In genomic region chr2:169782513-169782912, GRCh38 we compare ENCODE assay signal across 31 cellular contexts.
"Had no signal": no experiment of that assay in that cellular context is flagged by ENCODE, and none has a peak within 500 bp of the region (broad histone marks: within the 10 kb centered on the region; RNA-seq: fewer than 3 reads in every experiment).

No MANE protein-coding gene starts in this region.

- H3K36me3 ChIP-seq: gastroesophageal sphincter, right atrium auricular region, stomach, thyroid gland, upper lobe of left lung had no signal

- H3K27ac ChIP-seq: gastroesophageal sphincter, hepatocyte, parathyroid adenoma, psoas muscle, right atrium auricular region, stomach, thyroid gland, upper lobe of left lung had no signal

- H3K27ac Mint-ChIP-seq: activated CD4-positive, alpha-beta T cell treated with anti-CD3 and anti-CD28 coated beads for 36 hours; activated naive CD8-positive, alpha-beta T cell; stimulated activated memory B cell treated with anti-CD40 and anti-IgM and Interleukin-4, amounts not matched to agents 10 μg/mL and 1 μg/mL and 100 μg/mL, for 72 hours had no signal

- H3K4me1 ChIP-seq: gastroesophageal sphincter, parathyroid adenoma, psoas muscle, right atrium auricular region, stomach, upper lobe of left lung had no signal

- DNase-seq: activated CD4-positive, alpha-beta T cell treated with anti-CD3 and anti-CD28 coated beads for 36 hours; activated CD4-positive, alpha-beta T cell treated with anti-CD3 and anti-CD28 coated beads, Interleukin-2, amount 50 U/mL, for 4 hours; activated CD4-positive, CD25-positive, alpha-beta regulatory T cell; activated effector memory CD4-positive, alpha-beta T cell treated with Interleukin-2 at 50 U/mL for 16 hours; activated naive CD4-positive, alpha-beta T cell treated with Interleukin-2 at 50 U/mL for 16 hours; activated T-cell treated with anti-CD3 and anti-CD28 coated beads for 4 hours; anterior cingulate cortex; effector CD8-positive, alpha-beta T cell; immature natural killer cell; kidney; left colon; mammary epithelial cell; midbrain; naive thymus-derived CD8-positive, alpha-beta T cell; occipital lobe; psoas muscle; stimulated activated CD4-positive, alpha-beta T cell treated with anti-CD3 and anti-CD28 coated beads, Interleukin-1b, Interleukin-23, amount 100 ng/mL, for 48 hours; stimulated activated CD4-positive, alpha-beta T cell treated with anti-CD3 and anti-CD28 coated beads, Interleukin-4, amount 100 ng/mL, for 4 hours; stimulated activated CD8-positive, alpha-beta memory T cell treated with anti-CD3 and anti-CD28 coated beads, Interleukin-4, amount 100 ng/mL, for 48 hours; stomach; T-helper 2 cell; thyroid gland; upper lobe of left lung had no signal

- H3K36me3 Mint-ChIP-seq: activated naive CD8-positive, alpha-beta T cell; immature natural killer cell; naive thymus-derived CD8-positive, alpha-beta T cell; stimulated activated memory B cell treated with anti-CD40 and anti-IgM and Interleukin-4, amounts not matched to agents 10 μg/mL and 1 μg/mL and 100 μg/mL, for 72 hours had no signal

- H3K4me3 ChIP-seq: gastroesophageal sphincter, hepatocyte, psoas muscle, right atrium auricular region, smooth muscle cell, stomach, thyroid gland, upper lobe of left lung had no signal

- H3K4me1 Mint-ChIP-seq: activated CD4-positive, alpha-beta T cell treated with anti-CD3 and anti-CD28 coated beads for 36 hours; immature natural killer cell; naive thymus-derived CD8-positive, alpha-beta T cell; stimulated activated memory B cell treated with anti-CD40 and anti-IgM and Interleukin-4, amounts not matched to agents 10 μg/mL and 1 μg/mL and 100 μg/mL, for 72 hours had no signal

- H3K4me3 Mint-ChIP-seq: activated CD4-positive, alpha-beta T cell treated with anti-CD3 and anti-CD28 coated beads for 36 hours; activated naive CD8-positive, alpha-beta T cell; immature natural killer cell; naive thymus-derived CD8-positive, alpha-beta T cell; neural crest cell; stimulated activated memory B cell treated with anti-CD40 and anti-IgM and Interleukin-4, amounts not matched to agents 10 μg/mL and 1 μg/mL and 100 μg/mL, for 72 hours had no signal

- H3K9me3 ChIP-seq: gastroesophageal sphincter, psoas muscle, right atrium auricular region, stomach, thyroid gland, upper lobe of left lung had no signal

- H3K27me3 ChIP-seq: gastroesophageal sphincter, hepatocyte, right atrium auricular region, stomach, thyroid gland, upper lobe of left lung had no signal

- ATAC-seq: activated CD4-positive, alpha-beta T cell treated with anti-CD3 and anti-CD28 coated beads for 36 hours; gastroesophageal sphincter; left colon; naive thymus-derived CD8-positive, alpha-beta T cell; psoas muscle; stimulated activated memory B cell treated with anti-CD40 and anti-IgM and Interleukin-4, amounts not matched to agents 10 μg/mL and 1 μg/mL and 100 μg/mL, for 72 hours had no signal

- H3K9me3 Mint-ChIP-seq: immature natural killer cell; naive thymus-derived CD8-positive, alpha-beta T cell; neural crest cell; stimulated activated memory B cell treated with anti-CD40 and anti-IgM and Interleukin-4, amounts not matched to agents 10 μg/mL and 1 μg/mL and 100 μg/mL, for 72 hours had no signal
